ENCODE assay signal across 13 cellular contexts in genomic region chr4:122689972-122690371, GRCh38. TPM values are rescaled to one million over a fixed set of nuclear protein-coding genes. Genes with fewer than 3 reads are reported as not detected.
A peak's percentile ranks its signal among the peaks of the same experiment; 100 is the strongest.
DNase-seq lines count a peak whose midpoint lies in the region; ATAC-seq and TF ChIP-seq lines count a peak whose summit lies in the region.
"Had no signal": no experiment of that assay in that cellular context is flagged by ENCODE, and none has a peak within 500 bp of the region (broad histone marks: within the 10 kb centered on the region; RNA-seq: fewer than 3 reads in every experiment).

No MANE protein-coding gene starts in this region.

- H3K4me1 ChIP-seq in mucosa of descending colon (ENCODE audit: low read depth) = no peaks in the 10 kb centered on the region
- H3K4me1 ChIP-seq: colonic mucosa, suprapubic skin had no signal

- POLR2A ChIA-PET in activated CD8-positive, alpha-beta T cell treated with anti-CD3 and anti-CD28 coated beads for 36 hours (lab: Charles Lee) = no interaction called here

- ATAC-seq in GM18861 (IDR thresholded peaks at IDR 0.05; ENCODE audit: unreplicated experiment) (peak; percentile 97), GM19467 (IDR thresholded peaks at IDR 0.05; ENCODE audit: unreplicated experiment) (peak; percentile 94), HG02981 (IDR thresholded peaks at IDR 0.05; ENCODE audit: unreplicated experiment) (peak; percentile 87), mucosa of descending colon (no peak)
- peak; percentile 86 for ATAC-seq in activated CD8-positive, alpha-beta T cell treated with anti-CD3 and anti-CD28 coated beads for 36 hours
- ATAC-seq: heart right ventricle had no signal

- no peaks in the 10 kb centered on the region for H3K9me3 ChIP-seq in mucosa of descending colon
- H3K9me3 ChIP-seq: colonic mucosa, heart right ventricle, suprapubic skin had no signal

- no peak for TF ChIP-seq CTCF in activated CD8-positive, alpha-beta T cell treated with anti-CD3 and anti-CD28 coated beads for 36 hours (IDR thresholded peaks at IDR 0.05)
- TF ChIP-seq CTCF in mucosa of descending colon (IDR thresholded peaks at IDR 0.05) = no peak

- no peaks in the 10 kb centered on the region for H3K36me3 Mint-ChIP-seq in activated CD8-positive, alpha-beta T cell treated with anti-CD3 and anti-CD28 coated beads for 36 hours (ENCODE audit: low read depth)

- H3K4me3 ChIP-seq in mucosa of descending colon = no peak overlapping the region
- H3K4me3 ChIP-seq: colonic mucosa, heart right ventricle, suprapubic skin had no signal

- H3K9me3 Mint-ChIP-seq in activated CD8-positive, alpha-beta T cell treated with anti-CD3 and anti-CD28 coated beads for 36 hours = peaks cover under 1% of the 10 kb centered on the region

- H3K4me3 Mint-ChIP-seq in activated CD8-positive, alpha-beta T cell treated with anti-CD3 and anti-CD28 coated beads for 36 hours = no peak overlapping the region

- H3K4me1 Mint-ChIP-seq in activated CD8-positive, alpha-beta T cell treated with anti-CD3 and anti-CD28 coated beads for 36 hours (ENCODE audit: low read depth) = peaks cover 26% of the 10 kb centered on the region

- H3K36me3 ChIP-seq in mucosa of descending colon (ENCODE audit: low read depth) = no peaks in the 10 kb centered on the region
- H3K36me3 ChIP-seq: colonic mucosa, heart right ventricle, suprapubic skin had no signal

- intact Hi-C loops in activated CD8-positive, alpha-beta T cell treated with anti-CD3 and anti-CD28 coated beads for 36 hours (cut with micrococcal nuclease) = no loop called here
- intact Hi-C loops in mucosa of descending colon (cut with DNase I, micrococcal nuclease) = no loop called here

- CTCF ChIA-PET in activated CD8-positive, alpha-beta T cell treated with anti-CD3 and anti-CD28 coated beads for 36 hours (lab: Charles Lee) = no interaction called here

- DNase-seq in activated CD8-positive, alpha-beta T cell treated with anti-CD3 and anti-CD28 coated beads for 36 hours = peak; percentile 46
- DNase-seq in hepatic stellate cell (ENCODE audit: low spot score) = no peak
- DNase-seq in mucosa of descending colon = no peak
- no peak for DNase-seq in middle frontal gyrus (ENCODE audit: extremely low spot score, low spot score)
- no peak for DNase-seq in amygdala (lab: John Stamatoyannopoulos, UW)
- DNase-seq: colonic mucosa, heart right ventricle, NCI-H1694, Right ventricle myocardium superior had no signal

- no peak overlapping the region for H3K27ac Mint-ChIP-seq in activated CD8-positive, alpha-beta T cell treated with anti-CD3 and anti-CD28 coated beads for 36 hours

- H3K27me3 Mint-ChIP-seq in activated CD8-positive, alpha-beta T cell treated with anti-CD3 and anti-CD28 coated beads for 36 hours = peaks cover 19% of the 10 kb centered on the region

RNA-seq across cellular contexts. Expression of gene BBS12, which starts 42.5 kb away (rescaled TPM):
- total RNA-seq in activated CD8-positive, alpha-beta T cell treated with anti-CD3 and anti-CD28 coated beads for 36 hours = under 1 TPM; 0.74 to 0.89 TPM
- 1 to 10 TPM; 3.3 to 5.4 (median 3.9) TPM for total RNA-seq in mucosa of descending colon
